ENCODE assay signal across 9 cellular contexts in genomic region chr20:44702776-44703175, GRCh38. TPM values are rescaled to one million over a fixed set of nuclear protein-coding genes. Genes with fewer than 3 reads are reported as not detected.
DNase-seq lines count a peak whose midpoint lies in the region; FAIRE-seq and TF ChIP-seq lines count a peak whose summit lies in the region.
"Had no signal": no experiment of that assay in that cellular context is flagged by ENCODE, and none has a peak within 500 bp of the region (broad histone marks: within the 10 kb centered on the region; RNA-seq: fewer than 3 reads in every experiment).

No MANE protein-coding gene starts in this region.

- TF ChIP-seq CTCF in kidney (IDR thresholded peaks at IDR 0.05; ENCODE audit: borderline replicate concordance, extremely low read depth, insufficient read depth) (no peak), tibial nerve (IDR thresholded peaks at IDR 0.05) (peak in 1 of 5 experiments; percentile 30)

- DNase-seq in SKM-1 treated with dmso at 0.1 percent for 144 hours (lab: John Stamatoyannopoulos, UW; ENCODE audit: unreplicated experiment) (peak; percentile 11), SKM-1 (lab: John Stamatoyannopoulos, UW; ENCODE audit: unreplicated experiment) (no peak), anterior cingulate cortex (lab: John Stamatoyannopoulos, UW) (peak in 55 of 58 donors; percentile 25 to 92 (median 79)), kidney (peak; percentile 93), tibial nerve (ENCODE audit: low spot score in 2 of 2) (peak; percentile 80 to 87), NCI-H510A (lab: John Stamatoyannopoulos, UW) (no peak), SIG-M5 (lab: John Stamatoyannopoulos, UW) (no peak)
- DNase-seq in activated effector memory CD4-positive, alpha-beta T cell treated with Interleukin-2 at 50 U/mL for 16 hours, result no peak
- DNase-seq: DND-41 had no signal

- H3K4me3 ChIP-seq in kidney (ENCODE audit: low read length in 2 of 2), result no peak overlapping the region
- no peak overlapping the region for H3K4me3 ChIP-seq in tibial nerve

- WGBS in tibial nerve, 2 donors, result 0 to 4% methylated on average over 7 to 8 of the region's 9 CpGs

- H3K9me3 ChIP-seq in kidney (ENCODE audit: control insufficient read depth in 1 of 2, low read length in 2 of 2) (no peaks in the 10 kb centered on the region), tibial nerve (no peaks in the 10 kb centered on the region)

- intact Hi-C loops in kidney (cut with DNase I), result no loop called here

- TF ChIP-seq EP300 in tibial nerve (IDR thresholded peaks at IDR 0.05), result peak; percentile 85 to 93

- FAIRE-seq in kidney (lab: Jason Lieb, UNC), result no peak

- H3K4me1 ChIP-seq in kidney (ENCODE audit: control insufficient read depth in 1 of 2, insufficient read depth in 1 of 2, low read depth in 1 of 2, low read length in 2 of 2) (peaks cover 0 to 12% of the 10 kb centered on the region in 2 donors), tibial nerve (peaks cover 0 to 80% (median 37%) of the 10 kb centered on the region in 4 donors)

- no peaks in the 10 kb centered on the region for H3K27me3 ChIP-seq in tibial nerve

- H3K9ac ChIP-seq in kidney (ENCODE audit: low read length in 2 of 2), result no peak overlapping the region

- no peaks in the 10 kb centered on the region for H3K36me3 ChIP-seq in kidney (ENCODE audit: control insufficient read depth in 1 of 2, insufficient read depth in 2 of 2, low read length in 2 of 2)
- H3K36me3 ChIP-seq in tibial nerve, result no peaks in the 10 kb centered on the region

- H3K27ac ChIP-seq in kidney (ENCODE audit: low read depth in 2 of 2, low read length in 2 of 2) (no peak overlapping the region), tibial nerve (peak overlapping the region; percentile 45 to 83 (median 70))

- no peak for TF ChIP-seq POLR2A in tibial nerve (IDR thresholded peaks at IDR 0.05)

RNA-seq across cellular contexts. Expression of gene CCN5, which starts 12.4 kb away (rescaled TPM):
- total RNA-seq in kidney, result 3.1 TPM
- 0.41 TPM for polyA plus RNA-seq in kidney (ENCODE audit: insufficient read depth, low read depth, low replicate concordance)
- 1,000 to 10,000 TPM in 1 of 4 donors, 100 to 1,000 TPM in 2, 10 to 100 TPM in 1; 84.0 to 1,826 (median 378) TPM for total RNA-seq in tibial nerve

RNA-seq across cellular contexts. Expression of gene KCNK15, which starts 42.9 kb away (rescaled TPM):
- total RNA-seq in kidney (11.7 TPM), tibial nerve (1 to 10 TPM in 3 of 4 donors, under 1 TPM in 1; 0.87 to 6.0 (median 1.5) TPM)
- polyA plus RNA-seq in kidney (ENCODE audit: insufficient read depth, low read depth, low replicate concordance), result 0.62 TPM

RNA-seq across cellular contexts. Expression of gene ADA, which starts 51.3 kb away (rescaled TPM):
- total RNA-seq in kidney, result 6.5 TPM
- polyA plus RNA-seq in kidney (ENCODE audit: insufficient read depth, low read depth, low replicate concordance), result 3.1 TPM
- 10 to 100 TPM; 11.1 to 14.9 (median 12.4) TPM for total RNA-seq in tibial nerve

Comparison
In these comparisons a context has a peak if more than half of its experiments do, and no peak if none do; other contexts are left out.
1. DNase-seq: peak in SKM-1 treated with dmso at 0.1 percent for 144 hours (single experiment), anterior cingulate cortex (55 of 58), kidney (single experiment) and tibial nerve (2 of 2); none in SKM-1 (single experiment), activated effector memory CD4-positive, alpha-beta T cell treated with Interleukin-2 at 50 U/mL for 16 hours (single experiment), NCI-H510A (single experiment) and SIG-M5 (single experiment).
2. H3K27ac ChIP-seq: peak in tibial nerve (4 of 4); none in kidney (0 of 2).
3. RNA of gene CCN5, which starts 12.4 kb away (total RNA-seq): 84.0 to 1,826 TPM in tibial nerve; 3.1 TPM in kidney (single experiment); every median in the first group is over 10 times any median in the second.